8 cellular contexts compared by ENCODE assay signal in genomic region chr9:39464122-39464777, GRCh38.
DNase-seq lines count a peak whose midpoint lies in the region; ATAC-seq lines count a peak whose summit lies in the region.
"Not testable (repeated sequence)": the region's sequence is repeated elsewhere in the genome, so short reads cannot be mapped to it uniquely, and the experiment has no call there.

No MANE protein-coding gene starts in this region.

- ATAC-seq in HG02763 (IDR thresholded peaks at IDR 0.05; ENCODE audit: unreplicated experiment) = peak; percentile 98
- ATAC-seq in SK-N-SH treated with all-trans-retinoic acid at 6 μM for 48 hours = peak; percentile 99

- H3K9me3 Mint-ChIP-seq in activated naive CD4-positive, alpha-beta T cell treated with anti-CD3 and anti-CD28 coated beads, Interleukin-2, amount 10 ng/mL, durations not matched to agents 7 days and 5 days; stimulated activated naive CD8-positive, alpha-beta T cell treated with anti-CD3 and anti-CD28 coated beads, Interleukin-15, Interleukin-2, amounts not matched to agents 100 ng/mL and 50 ng/mL, for 24 hours: not testable (repeated sequence)

- CTCF ChIA-PET in activated naive CD4-positive, alpha-beta T cell treated with anti-CD3 and anti-CD28 coated beads, Interleukin-2, amount 10 ng/mL, durations not matched to agents 7 days and 5 days (lab: Charles Lee) = not testable (repeated sequence)

- peak overlapping the region; percentile 93 for H3K4me3 Mint-ChIP-seq in activated naive CD4-positive, alpha-beta T cell treated with anti-CD3 and anti-CD28 coated beads, Interleukin-2, amount 10 ng/mL, durations not matched to agents 7 days and 5 days
- H3K4me3 Mint-ChIP-seq in stimulated activated naive CD8-positive, alpha-beta T cell treated with anti-CD3 and anti-CD28 coated beads, Interleukin-15, Interleukin-2, amounts not matched to agents 100 ng/mL and 50 ng/mL, for 24 hours = peak overlapping the region; percentile 87

- H3K36me3 Mint-ChIP-seq in activated naive CD4-positive, alpha-beta T cell treated with anti-CD3 and anti-CD28 coated beads, Interleukin-2, amount 10 ng/mL, durations not matched to agents 7 days and 5 days; stimulated activated naive CD8-positive, alpha-beta T cell treated with anti-CD3 and anti-CD28 coated beads, Interleukin-15, Interleukin-2, amounts not matched to agents 100 ng/mL and 50 ng/mL, for 24 hours (ENCODE audit: low read depth): not testable (repeated sequence)

- not testable (repeated sequence) for H3K4me1 Mint-ChIP-seq in activated naive CD4-positive, alpha-beta T cell treated with anti-CD3 and anti-CD28 coated beads, Interleukin-2, amount 10 ng/mL, durations not matched to agents 7 days and 5 days; stimulated activated naive CD8-positive, alpha-beta T cell treated with anti-CD3 and anti-CD28 coated beads, Interleukin-15, Interleukin-2, amounts not matched to agents 100 ng/mL and 50 ng/mL, for 24 hours (ENCODE audit: low read depth)

- H3K27ac Mint-ChIP-seq in activated naive CD4-positive, alpha-beta T cell treated with anti-CD3 and anti-CD28 coated beads, Interleukin-2, amount 10 ng/mL, durations not matched to agents 7 days and 5 days = peak overlapping the region; percentile 88
- peak overlapping the region; percentile 67 for H3K27ac Mint-ChIP-seq in stimulated activated naive CD8-positive, alpha-beta T cell treated with anti-CD3 and anti-CD28 coated beads, Interleukin-15, Interleukin-2, amounts not matched to agents 100 ng/mL and 50 ng/mL, for 24 hours

- DNase-seq in GDM1 (lab: John Stamatoyannopoulos, UW) (peak; percentile 78), NCI-H1105 (lab: John Stamatoyannopoulos, UW) (peak; percentile 53), globus pallidus (ENCODE audit: low spot score) (peak; percentile 84), non-pigmented ciliary epithelial cell (ENCODE audit: low read depth) (peak; percentile 45)
- DNase-seq in activated naive CD4-positive, alpha-beta T cell treated with anti-CD3 and anti-CD28 coated beads, Interleukin-2, amount 10 ng/mL, durations not matched to agents 7 days and 5 days = peak; percentile 80

- H3K27me3 Mint-ChIP-seq in activated naive CD4-positive, alpha-beta T cell treated with anti-CD3 and anti-CD28 coated beads, Interleukin-2, amount 10 ng/mL, durations not matched to agents 7 days and 5 days; stimulated activated naive CD8-positive, alpha-beta T cell treated with anti-CD3 and anti-CD28 coated beads, Interleukin-15, Interleukin-2, amounts not matched to agents 100 ng/mL and 50 ng/mL, for 24 hours: not testable (repeated sequence)

Comparison
In these comparisons a context has a peak if more than half of its experiments do, and no peak if none do; other contexts are left out.
1. Peak in every context shown above with its lines: DNase-seq and ATAC-seq.